In genomic region chr16:21166561-21166961, GRCh38 we compare ENCODE assay signal across 19 cellular contexts. TPM values are rescaled to one million over a fixed set of nuclear protein-coding genes. Genes with fewer than 3 reads are reported as not detected.
DNase-seq lines count a peak whose midpoint lies in the region; ATAC-seq, FAIRE-seq and TF ChIP-seq lines count a peak whose summit lies in the region.
"Had no signal": no experiment of that assay in that cellular context is flagged by ENCODE, and none has a peak within 500 bp of the region (broad histone marks: within the 10 kb centered on the region; RNA-seq: fewer than 3 reads in every experiment).

No MANE protein-coding gene starts in this region.

- TF ChIP-seq EP300 in K562 (IDR thresholded peaks at IDR 0.05; ENCODE audit: low read length), result no peak

- DNase-seq in EL, result peak; percentile 11
- DNase-seq in NB4 (ENCODE audit: low read depth), result peak; percentile 27
- peak in 1 of 4 experiments; percentile 13 for DNase-seq in K562 (ENCODE audit: extremely low read depth in 1 of 4, low spot score in 3 of 4)
- peak; percentile 28 for DNase-seq in mesendoderm
- no peak for DNase-seq in activated CD4-positive, alpha-beta T cell treated with anti-CD3 and anti-CD28 coated beads for 1 hour
- DNase-seq in HT-29 (ENCODE audit: low spot score), result no peak
- no peak for DNase-seq in naive thymus-derived CD8-positive, alpha-beta T cell
- no peak for DNase-seq in activated CD8-positive, alpha-beta memory T cell treated with anti-CD3 and anti-CD28 coated beads, Interleukin-2, amount 50 U/mL, for 4 hours
- DNase-seq: activated T-cell treated with anti-CD3 and anti-CD28 coated beads for 4 hours; CD4-positive, CD25-positive, alpha-beta regulatory T cell; erythroblast; H9; hypothalamus; Kasumi-1; stimulated activated naive CD4-positive, alpha-beta T cell treated with Interleukin-2 at 50 U/mL for 16 hours had no signal

- peaks cover 0 to 5% (median 4%) of the 10 kb centered on the region in 4 donors for H3K4me1 Mint-ChIP-seq in naive thymus-derived CD8-positive, alpha-beta T cell
- H3K4me1 Mint-ChIP-seq: neural crest cell had no signal

- CTCF ChIA-PET in K562 (lab: Yijun Ruan, JAX; ENCODE audit: low intra/inter-chr PET ratio), result no interaction called here

- H2AK5ac ChIP-seq in mesendoderm (ENCODE audit: low read length), result no peak overlapping the region

- H2BK5ac ChIP-seq in mesendoderm (ENCODE audit: low read length), result no peak overlapping the region

- no peak overlapping the region for H2BK120ac ChIP-seq in mesendoderm (ENCODE audit: low read depth, low read length)

- peaks cover 3% of the 10 kb centered on the region for H3K9me1 ChIP-seq in K562 (ENCODE audit: control insufficient read depth, insufficient read depth, low read length)

- 72% methylated on average over 7 of the region's 9 CpGs for WGBS in K562 (ENCODE audit: insufficient coverage, low coverage, missing lambda C conversion rate)
- no CpG with 5 or more reads among the region's 9 CpGs for WGBS in mesendoderm (ENCODE audit: extremely low coverage, insufficient coverage, low lambda C conversion rate)

- H3K18ac ChIP-seq in mesendoderm (ENCODE audit: low read length), result no peak overlapping the region

- in situ Hi-C loops in K562 (cut with MboI), result no loop called here

- intact Hi-C loops in K562 (cut with micrococcal nuclease), result no loop called here

- H3K79me1 ChIP-seq in mesendoderm (ENCODE audit: low read length), result peaks cover 1% of the 10 kb centered on the region

- H3K9me3 ChIP-seq in K562 (replicated peaks; ENCODE audit: control insufficient read depth, insufficient read depth, low read depth, low read length), result no peaks in the 10 kb centered on the region

- FAIRE-seq in K562 (lab: Jason Lieb, UNC), result no peak

- no peaks in the 10 kb centered on the region for H3K9me3 Mint-ChIP-seq in naive thymus-derived CD8-positive, alpha-beta T cell
- H3K9me3 Mint-ChIP-seq: H9, neural crest cell had no signal

- H3K4me2 ChIP-seq in K562 (ENCODE audit: insufficient read depth, low read length) (no peak overlapping the region), mesendoderm (ENCODE audit: low read length) (no peak overlapping the region)

- H3K27me3 Mint-ChIP-seq in naive thymus-derived CD8-positive, alpha-beta T cell, result no peaks in the 10 kb centered on the region
- H3K27me3 Mint-ChIP-seq: activated naive CD8-positive, alpha-beta T cell; CD4-positive, CD25-positive, alpha-beta regulatory T cell had no signal

- POLR2A ChIA-PET in K562 (lab: Yijun Ruan, JAX), result interaction anchor here (0.6 kb wide), 1 partner anchor 654 kb away, joined by 3 read pairs; no protein-coding TSS in a partner anchor
- POLR2A ChIA-PET in naive thymus-derived CD8-positive, alpha-beta T cell (lab: Charles Lee), result no interaction called here

- no peak overlapping the region for H3K4ac ChIP-seq in mesendoderm (ENCODE audit: low read depth, low read length)

- TF ChIP-seq RAD21 in K562 (CRISPR knock-in tag; conservative IDR thresholded peaks at IDR 0.05 in 1 of 2, IDR thresholded peaks at IDR 0.05 in 1 of 2), result no peak

- H3K9ac ChIP-seq in K562 (ENCODE audit: insufficient read depth in 1 of 2, low read depth in 2 of 2, low read length in 2 of 2) (no peak overlapping the region), mesendoderm (ENCODE audit: low read length) (no peak overlapping the region)

- H3K27me3 ChIP-seq in K562 (ENCODE audit: control insufficient read depth in 2 of 2, insufficient read depth in 2 of 2, low read length in 2 of 2) (no peaks in the 10 kb centered on the region), mesendoderm (ENCODE audit: insufficient read depth, low read length, poor library complexity) (no peaks in the 10 kb centered on the region)

- no peak for TF ChIP-seq POLR2A in NB4 (IDR thresholded peaks at IDR 0.05; ENCODE audit: extremely low read depth, insufficient read length)
- no peak for TF ChIP-seq POLR2A in K562 (conservative IDR thresholded peaks at IDR 0.05)

- no peak overlapping the region for H4K8ac ChIP-seq in mesendoderm (ENCODE audit: low read depth, low read length)

- H4K5ac ChIP-seq in mesendoderm (ENCODE audit: low read length), result no peak overlapping the region

- no peak overlapping the region for H3K56ac ChIP-seq in mesendoderm (ENCODE audit: low read length)

- H3K4me1 ChIP-seq in K562 (replicated peaks in 1 of 2; ENCODE audit: control insufficient read depth in 2 of 2, insufficient read depth in 2 of 2, low read length in 2 of 2) (peaks cover 0 to 7% of the 10 kb centered on the region in 2 experiments; a peak in 2 of 5 replicates), mesendoderm (ENCODE audit: control insufficient read depth, low read depth, low read length) (no peaks in the 10 kb centered on the region)

- ATAC-seq in K562, result peak; percentile 46; the same call in 2 of the 3 replicates
- no peak for ATAC-seq in naive thymus-derived CD8-positive, alpha-beta T cell

- H3K36me3 ChIP-seq in K562 (ENCODE audit: control insufficient read depth, insufficient read depth, low read length) (peaks cover 33% of the 10 kb centered on the region), mesendoderm (ENCODE audit: control insufficient read depth, insufficient read depth, low read length) (peaks cover 5% of the 10 kb centered on the region)

- no peak overlapping the region for H2AFZ ChIP-seq in K562 (ENCODE audit: low read depth, low read length)

- TF ChIP-seq CTCF in NB4 (IDR thresholded peaks at IDR 0.05; ENCODE audit: low read depth, low read length) (no peak), K562 (IDR thresholded peaks at IDR 0.05 in 2 of 3, conservative IDR thresholded peaks at IDR 0.05 in 1 of 3; ENCODE audit: insufficient read depth in 2 of 3, low read depth in 1 of 3, low read length in 3 of 3) (no peak)

- H3K4me3 Mint-ChIP-seq in naive thymus-derived CD8-positive, alpha-beta T cell, result no peak overlapping the region
- H3K4me3 Mint-ChIP-seq: activated naive CD8-positive, alpha-beta T cell; CD4-positive, CD25-positive, alpha-beta regulatory T cell; H9; neural crest cell had no signal

- H4K20me1 ChIP-seq in K562 (replicated peaks; ENCODE audit: control insufficient read depth, insufficient read depth, low read length), result no peaks in the 10 kb centered on the region

- H3K36me3 Mint-ChIP-seq in naive thymus-derived CD8-positive, alpha-beta T cell, result peaks cover 5 to 40% (median 16%) of the 10 kb centered on the region in 3 donors

- no peak overlapping the region for H3K27ac Mint-ChIP-seq in naive thymus-derived CD8-positive, alpha-beta T cell
- H3K27ac Mint-ChIP-seq: activated naive CD8-positive, alpha-beta T cell; CD4-positive, CD25-positive, alpha-beta regulatory T cell had no signal

- H3K79me2 ChIP-seq in K562 (ENCODE audit: control insufficient read depth, insufficient read depth, low read length) (no peaks in the 10 kb centered on the region), mesendoderm (ENCODE audit: control insufficient read depth, insufficient read depth, low read length) (no peaks in the 10 kb centered on the region)

- no peak overlapping the region for H2BK15ac ChIP-seq in mesendoderm (replicated peaks; ENCODE audit: low read depth)

- no peak overlapping the region for H3K27ac ChIP-seq in K562 (ENCODE audit: extremely low read depth, low read depth, low read length)
- H3K27ac ChIP-seq in mesendoderm (ENCODE audit: low read depth, low read length), result no peak overlapping the region

- H3K4me3 ChIP-seq in NB4 (ENCODE audit: low read depth, low read length) (no peak overlapping the region), K562 (no peak overlapping the region), mesendoderm (ENCODE audit: low read length) (no peak overlapping the region)
- H3K4me3 ChIP-seq: lung had no signal

- H3K23ac ChIP-seq in mesendoderm (ENCODE audit: low read length), result no peak overlapping the region

- no TSS peak for BruUV-seq in K562 (replicated peaks; lab: Mats Ljungman, UMichigan)

RNA-seq across cellular contexts. Expression of gene LDAF1, which starts 8.1 kb away (rescaled TPM):
- total RNA-seq in K562 (2011; cell fraction: chromatin; rRNA removed; ENCODE audit: low replicate concordance), result 9.6 and 10.6 TPM in 2 replicates
- 17.2 and 17.6 TPM in 2 replicates for total RNA-seq in K562 (2011; cell fraction: nucleolus; rRNA removed)
- 11.7 and 12.3 TPM in 2 replicates for total RNA-seq in K562 (2011; cell fraction: nucleoplasm; rRNA removed)
- 7.3 and 9.3 TPM in 2 replicates for total RNA-seq in K562 (2014; rRNA removed)
- 12.6 and 15.3 TPM in 2 replicates for total RNA-seq in K562 (2014; rRNA removed; fragmentation: Illumina TruSeq; extraction: Trizol)
- 7.0 and 7.4 TPM in 2 replicates for total RNA-seq in K562 (2015; rRNA removed; fragmentation: Illumina TruSeq; extraction: Trizol)
- 11.8 and 13.1 TPM in 2 replicates for total RNA-seq in K562 (2021)
- 10.4 and 15.0 TPM in 2 replicates for polyA plus RNA-seq in K562 (2011; rRNA removed)
- 12.6 and 17.0 TPM in 2 replicates for polyA plus RNA-seq in K562 (2011; cell fraction: cytosol; rRNA removed)
- polyA plus RNA-seq in K562 (2011; cell fraction: nucleus; rRNA removed), result 4.7 and 8.8 TPM in 2 replicates
- 11.8 and 19.0 TPM in 2 replicates for polyA plus RNA-seq in K562 (2012)
- polyA plus RNA-seq in K562 (2014; fragmentation: Illumina TruSeq; extraction: Trizol), result 11.9 and 12.5 TPM in 2 replicates
- polyA plus RNA-seq in K562 (2014; fragmentation: Nextera tagmentation; extraction: Ambion mirVana), result 10 to 100 TPM; 13.7 to 20.1 TPM
- 7.5 and 7.7 TPM in 2 replicates for polyA plus RNA-seq in K562 (2014; rRNA removed)
- polyA minus RNA-seq in K562 (2011; rRNA and poly(A)+ RNA removed), result 20.8 and 21.2 TPM in 2 replicates
- polyA minus RNA-seq in K562 (2011; cell fraction: cytosol; rRNA and poly(A)+ RNA removed), result 11.4 and 11.6 TPM in 2 replicates
- polyA minus RNA-seq in K562 (2011; cell fraction: nucleus; rRNA and poly(A)+ RNA removed), result 6.6 and 9.1 TPM in 2 replicates
- polyA plus RNA-seq in mesendoderm (2013, experiment 1 of 2), result 8.9 TPM
- 8.9 TPM for polyA plus RNA-seq in mesendoderm (2013, experiment 2 of 2)
- 10.9 and 13.3 TPM in 2 replicates for total RNA-seq in HT-29 (2014; rRNA removed; shearing (Covaris generic))
- 10 to 100 TPM in 1 of 2 experiments, 1 to 10 TPM in 1; 8.3 to 10.6 TPM for total RNA-seq in naive thymus-derived CD8-positive, alpha-beta T cell
- polyA plus RNA-seq in naive thymus-derived CD8-positive, alpha-beta T cell, result 10 to 100 TPM; 13.1 to 16.7 (median 16.4) TPM

RNA-seq across cellular contexts. Expression of gene DNAH3, which starts 15.9 kb away (rescaled TPM):
- 0.49 and 1.1 TPM in 2 replicates for total RNA-seq in K562 (2011; cell fraction: chromatin; rRNA removed; ENCODE audit: low replicate concordance)
- total RNA-seq in K562 (2011; cell fraction: nucleolus; rRNA removed), result 0.26 and 0.50 TPM in 2 replicates
- 0.22 and 0.31 TPM in 2 replicates for total RNA-seq in K562 (2011; cell fraction: nucleoplasm; rRNA removed)
- total RNA-seq in K562 (2014; rRNA removed) (0.12 and 0.50 TPM in 2 replicates), K562 (2014; rRNA removed; fragmentation: Illumina TruSeq; extraction: Trizol) (0.38 and 0.44 TPM in 2 replicates), K562 (2015; rRNA removed; fragmentation: Illumina TruSeq; extraction: Trizol) (0.40 and 0.45 TPM in 2 replicates), K562 (2021) (0.33 and 0.49 TPM in 2 replicates)
- polyA plus RNA-seq in K562 (2011; rRNA removed) (0.14 and 0.32 TPM in 2 replicates), K562 (2014; fragmentation: Illumina TruSeq; extraction: Trizol) (0.36 and 0.39 TPM in 2 replicates), K562 (2014; fragmentation: Nextera tagmentation; extraction: Ambion mirVana) (under 1 TPM; 0.65 to 0.84 TPM), K562 (2014; rRNA removed) (0.53 and 0.94 TPM in 2 replicates)
- 0.12 and 0.15 TPM in 2 replicates for polyA plus RNA-seq in K562 (2011; cell fraction: cytosol; rRNA removed)
- polyA plus RNA-seq in K562 (2011; cell fraction: nucleus; rRNA removed), result 0.37 and 0.94 TPM in 2 replicates
- polyA plus RNA-seq in K562 (2012), result 0.47 and 1.4 TPM in 2 replicates
- polyA minus RNA-seq in K562 (2011; rRNA and poly(A)+ RNA removed), result 0.30 and 0.63 TPM in 2 replicates
- not detected in 2 replicates for polyA minus RNA-seq in K562 (2011; cell fraction: cytosol; rRNA and poly(A)+ RNA removed)
- 0.22 and 0.40 TPM in 2 replicates for polyA minus RNA-seq in K562 (2011; cell fraction: nucleus; rRNA and poly(A)+ RNA removed)
- polyA plus RNA-seq in mesendoderm (2013, experiment 1 of 2), result 0.29 TPM
- polyA plus RNA-seq in mesendoderm (2013, experiment 2 of 2), result 0.25 TPM
- total RNA-seq in HT-29 (2014; rRNA removed; shearing (Covaris generic)), result 0.34 and 0.38 TPM in 2 replicates
- total RNA-seq in naive thymus-derived CD8-positive, alpha-beta T cell, result not detected
- not detected for polyA plus RNA-seq in naive thymus-derived CD8-positive, alpha-beta T cell
- total RNA-seq: CD4-positive, CD25-positive, alpha-beta regulatory T cell had no signal

RNA-seq across cellular contexts. Expression of gene ZP2, which starts 44.8 kb away (rescaled TPM):
- not detected in 2 replicates for total RNA-seq in K562 (2011; cell fraction: chromatin; rRNA removed; ENCODE audit: low replicate concordance)
- not detected in 2 replicates for total RNA-seq in K562 (2011; cell fraction: nucleolus; rRNA removed)
- not detected in 2 replicates for total RNA-seq in K562 (2011; cell fraction: nucleoplasm; rRNA removed)
- not detected in 2 replicates for total RNA-seq in K562 (2014; rRNA removed)
- not detected in 2 replicates for total RNA-seq in K562 (2014; rRNA removed; fragmentation: Illumina TruSeq; extraction: Trizol)
- not detected in 2 replicates for total RNA-seq in K562 (2015; rRNA removed; fragmentation: Illumina TruSeq; extraction: Trizol)
- total RNA-seq in K562 (2021), result not detected in 2 replicates
- not detected in 2 replicates for polyA plus RNA-seq in K562 (2011; rRNA removed)
- polyA plus RNA-seq in K562 (2011; cell fraction: cytosol; rRNA removed), result not detected in 2 replicates
- not detected in 2 replicates for polyA plus RNA-seq in K562 (2011; cell fraction: nucleus; rRNA removed)
- polyA plus RNA-seq in K562 (2012), result not detected in 2 replicates
- polyA plus RNA-seq in K562 (2014; fragmentation: Illumina TruSeq; extraction: Trizol), result not detected in 2 replicates
- polyA plus RNA-seq in K562 (2014; fragmentation: Nextera tagmentation; extraction: Ambion mirVana), result not detected
- polyA plus RNA-seq in K562 (2014; rRNA removed), result not detected in 2 replicates
- not detected in 2 replicates for polyA minus RNA-seq in K562 (2011; rRNA and poly(A)+ RNA removed)
- not detected in 2 replicates for polyA minus RNA-seq in K562 (2011; cell fraction: cytosol; rRNA and poly(A)+ RNA removed)
- polyA minus RNA-seq in K562 (2011; cell fraction: nucleus; rRNA and poly(A)+ RNA removed), result not detected in 2 replicates
- 0.01 TPM for polyA plus RNA-seq in mesendoderm (2013, experiment 1 of 2)
- polyA plus RNA-seq in mesendoderm (2013, experiment 2 of 2), result not detected
- not detected in 2 replicates for total RNA-seq in HT-29 (2014; rRNA removed; shearing (Covaris generic))
- total RNA-seq in naive thymus-derived CD8-positive, alpha-beta T cell, result not detected
- polyA plus RNA-seq in naive thymus-derived CD8-positive, alpha-beta T cell, result not detected
- total RNA-seq: CD4-positive, CD25-positive, alpha-beta regulatory T cell; H9; neural crest cell had no signal
- polyA plus RNA-seq: CD4-positive, CD25-positive, alpha-beta regulatory T cell; lung; urinary bladder had no signal

Comparison
In these comparisons a context has a peak if more than half of its experiments do, and no peak if none do; other contexts are left out.
1. DNase-seq: peak in EL (single experiment), NB4 (single experiment) and mesendoderm (single experiment); none in activated CD4-positive, alpha-beta T cell treated with anti-CD3 and anti-CD28 coated beads for 1 hour (single experiment), HT-29 (single experiment), naive thymus-derived CD8-positive, alpha-beta T cell (0 of 10) and activated CD8-positive, alpha-beta memory T cell treated with anti-CD3 and anti-CD28 coated beads, Interleukin-2, amount 50 U/mL, for 4 hours (single experiment).